8 cellular contexts compared by ENCODE assay signal in the genomic region with DNA sequence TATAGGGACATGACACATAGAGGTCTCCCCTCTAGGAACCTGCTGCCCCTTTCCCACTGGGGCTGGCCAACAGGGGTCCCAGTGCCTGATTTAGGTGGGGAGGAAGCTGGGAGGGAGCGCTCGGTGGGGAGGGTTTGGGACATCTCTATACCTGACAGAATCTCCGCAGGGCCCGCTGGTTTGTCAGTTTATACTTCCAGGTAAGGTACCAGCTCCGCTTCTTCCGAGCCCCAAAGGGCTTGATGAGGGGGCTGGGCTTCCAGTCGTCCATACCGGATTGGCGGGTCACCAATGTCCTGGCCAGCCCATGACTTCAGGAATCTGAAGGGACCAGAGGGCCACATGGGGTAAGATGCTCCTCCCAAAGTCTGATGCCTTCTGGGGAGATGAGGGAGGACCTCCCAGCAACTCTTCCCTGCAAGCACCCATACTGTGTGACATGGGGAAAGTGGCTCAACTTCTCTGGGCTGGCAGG. TPM values are rescaled to one million over a fixed set of nuclear protein-coding genes. Genes with fewer than 3 reads are reported as not detected.
DNase-seq lines count a peak whose midpoint lies in the region; ATAC-seq and TF ChIP-seq lines count a peak whose summit lies in the region.

No MANE protein-coding gene starts in this region.

- no peaks in the 10 kb centered on the region for H3K9me3 ChIP-seq in HUES64 (ENCODE audit: insufficient read depth, low read depth, low read length)

- peak overlapping the region; percentile 74 to 91 (median 82) for H3K4me3 Mint-ChIP-seq in naive thymus-derived CD8-positive, alpha-beta T cell

- H3K4me3 ChIP-seq in BJ (ENCODE audit: low read depth, low read length) (peak overlapping the region; percentile 61), HUES64 (ENCODE audit: low read length) (peak overlapping the region; percentile 97), coronary artery (peak overlapping the region; percentile 89)

- no peaks in the 10 kb centered on the region for H3K9me3 Mint-ChIP-seq in naive thymus-derived CD8-positive, alpha-beta T cell

- CTCF ChIA-PET in BJ (lab: Yijun Ruan, JAX) = no interaction called here

- peaks cover 8 to 38% (median 29%) of the 10 kb centered on the region in 4 donors for H3K4me1 Mint-ChIP-seq in naive thymus-derived CD8-positive, alpha-beta T cell

- H3K36me3 ChIP-seq in BJ (ENCODE audit: control insufficient read depth, insufficient read depth, low read length) = peaks cover 12% of the 10 kb centered on the region
- H3K36me3 ChIP-seq in HUES64 (ENCODE audit: insufficient read depth, low read length) = peaks cover 25% of the 10 kb centered on the region

- 69% methylated on average over 9 of the region's 9 CpGs for WGBS in HUES64

- H3K27me3 Mint-ChIP-seq in naive thymus-derived CD8-positive, alpha-beta T cell = no peaks in the 10 kb centered on the region

- peak overlapping the region in 9 of 10 donors; percentile 70 to 92 (median 79) for H3K27ac Mint-ChIP-seq in naive thymus-derived CD8-positive, alpha-beta T cell

- H3K27me3 ChIP-seq in BJ (ENCODE audit: control insufficient read depth, insufficient read depth, low read length) (no peaks in the 10 kb centered on the region), HUES64 (ENCODE audit: insufficient read depth, low read length) (no peaks in the 10 kb centered on the region)

- peaks cover 10% of the 10 kb centered on the region; the same call in 1 of the 2 replicates for H3K4me1 ChIP-seq in HUES64 (ENCODE audit: insufficient read depth, low read length)

- TF ChIP-seq CTCF in BJ (IDR thresholded peaks at IDR 0.05; ENCODE audit: insufficient read depth, low read depth, low read length) = no peak
- TF ChIP-seq CTCF in coronary artery (IDR thresholded peaks at IDR 0.05) = no peak

- DNase-seq in BJ (ENCODE audit: low read depth) (no peak), coronary artery (ENCODE audit: low spot score) (no peak), middle frontal gyrus (ENCODE audit: extremely low spot score, low spot score) (no peak), superior temporal gyrus (ENCODE audit: extremely low spot score) (no peak), NCI-H1105 (lab: John Stamatoyannopoulos, UW) (no peak)
- DNase-seq in naive thymus-derived CD8-positive, alpha-beta T cell = no peak

- peaks cover 0 to 24% (median 2%) of the 10 kb centered on the region in 3 donors for H3K36me3 Mint-ChIP-seq in naive thymus-derived CD8-positive, alpha-beta T cell

- peak overlapping the region; percentile 87 for H3K9ac ChIP-seq in HUES64 (ENCODE audit: low read depth, low read length)

- POLR2A ChIA-PET in BJ (lab: Charles Lee) = no interaction called here
- POLR2A ChIA-PET in naive thymus-derived CD8-positive, alpha-beta T cell (lab: Charles Lee) = interaction anchor here (2.9 kb wide), 1 partner anchor 31 kb away, joined by 11 read pairs; no protein-coding TSS in a partner anchor

- peak in 1 of 2 donors; percentile 1 for ATAC-seq in naive thymus-derived CD8-positive, alpha-beta T cell
- ATAC-seq in GM21515 (IDR thresholded peaks at IDR 0.05; ENCODE audit: unreplicated experiment) = no peak

- H3K27ac ChIP-seq in HUES64 (ENCODE audit: low read depth, low read length) (no peak overlapping the region), coronary artery (peak overlapping the region; percentile 65 to 87)

RNA-seq across cellular contexts. Expression of gene POMGNT1, which starts 0.6 kb away (rescaled TPM):
- polyA plus RNA-seq in BJ (2011; rRNA removed) = 60.7 and 80.0 TPM in 2 replicates
- 32.8 and 55.2 TPM in 2 replicates for polyA minus RNA-seq in BJ (2011; rRNA and poly(A)+ RNA removed)
- 41.4 TPM for polyA plus RNA-seq in HUES64 (2013, experiment 1 of 2)
- polyA plus RNA-seq in HUES64 (2013, experiment 2 of 2) = 42.2 TPM
- 10 to 100 TPM; 46.0 to 52.3 TPM for total RNA-seq in naive thymus-derived CD8-positive, alpha-beta T cell
- 10 to 100 TPM; 23.5 to 33.4 (median 24.0) TPM for polyA plus RNA-seq in naive thymus-derived CD8-positive, alpha-beta T cell

RNA-seq across cellular contexts. Expression of gene LURAP1, which starts 5.5 kb away (rescaled TPM):
- 2.5 and 3.2 TPM in 2 replicates for polyA plus RNA-seq in BJ (2011; rRNA removed)
- 1.4 and 1.6 TPM in 2 replicates for polyA minus RNA-seq in BJ (2011; rRNA and poly(A)+ RNA removed)
- polyA plus RNA-seq in HUES64 (2013, experiment 1 of 2) = 0.85 TPM
- 1.3 TPM for polyA plus RNA-seq in HUES64 (2013, experiment 2 of 2)
- under 1 TPM; 0.33 to 0.65 TPM for total RNA-seq in naive thymus-derived CD8-positive, alpha-beta T cell
- under 1 TPM in 1 of 3 donors, not detected in 2; 0.30 TPM for polyA plus RNA-seq in naive thymus-derived CD8-positive, alpha-beta T cell

RNA-seq across cellular contexts. Expression of gene P3R3URF, which starts 21.3 kb away (rescaled TPM):
- polyA plus RNA-seq in BJ (2011; rRNA removed) = not detected in 2 replicates
- polyA minus RNA-seq in BJ (2011; rRNA and poly(A)+ RNA removed) = not detected in 2 replicates
- not detected for polyA plus RNA-seq in HUES64 (2013, experiment 1 of 2)
- polyA plus RNA-seq in HUES64 (2013, experiment 2 of 2) = not detected
- total RNA-seq in naive thymus-derived CD8-positive, alpha-beta T cell = not detected
- not detected for polyA plus RNA-seq in naive thymus-derived CD8-positive, alpha-beta T cell

RNA-seq across cellular contexts. Expression of gene TSPAN1, which starts 22.7 kb away (rescaled TPM):
- 0.64 and 1.1 TPM in 2 replicates for polyA plus RNA-seq in BJ (2011; rRNA removed)
- polyA minus RNA-seq in BJ (2011; rRNA and poly(A)+ RNA removed) = 0.38 and 1.1 TPM in 2 replicates
- not detected for polyA plus RNA-seq in HUES64 (2013, experiment 1 of 2)
- polyA plus RNA-seq in HUES64 (2013, experiment 2 of 2) = not detected
- total RNA-seq in naive thymus-derived CD8-positive, alpha-beta T cell = not detected
- polyA plus RNA-seq in naive thymus-derived CD8-positive, alpha-beta T cell = not detected

RNA-seq across cellular contexts. Expression of gene RAD54L, which starts 50.0 kb away (rescaled TPM):
- polyA plus RNA-seq in BJ (2011; rRNA removed) = 4.3 and 5.6 TPM in 2 replicates
- 5.2 and 7.3 TPM in 2 replicates for polyA minus RNA-seq in BJ (2011; rRNA and poly(A)+ RNA removed)
- 33.9 TPM for polyA plus RNA-seq in HUES64 (2013, experiment 1 of 2)
- polyA plus RNA-seq in HUES64 (2013, experiment 2 of 2) = 31.5 TPM
- total RNA-seq in naive thymus-derived CD8-positive, alpha-beta T cell = 1 to 10 TPM in 1 of 2 experiments, under 1 TPM in 1; 0.80 to 1.0 TPM
- under 1 TPM in 1 of 3 donors, not detected in 2; 0.27 TPM for polyA plus RNA-seq in naive thymus-derived CD8-positive, alpha-beta T cell
